ENCODE assay signal across 16 cellular contexts in genomic region chrX:126342859-126343258, GRCh38.
A peak's percentile ranks its signal among the peaks of the same experiment; 100 is the strongest.
DNase-seq lines count a peak whose midpoint lies in the region; ATAC-seq lines count a peak whose summit lies in the region.
"Had no signal": no experiment of that assay in that cellular context is flagged by ENCODE, and none has a peak within 500 bp of the region (broad histone marks: within the 10 kb centered on the region; RNA-seq: fewer than 3 reads in every experiment).

No MANE protein-coding gene starts in this region.

- peak; percentile 37 for DNase-seq in DMS53 (lab: John Stamatoyannopoulos, UW)
- no peak for DNase-seq in DMS53 treated with DMSO at 0.1 percent for 48 hours (lab: John Stamatoyannopoulos, UW; ENCODE audit: unreplicated experiment)
- peak; percentile 53 for DNase-seq in NCI-H2029 (lab: John Stamatoyannopoulos, UW)
- peak; percentile 14 for DNase-seq in NCI-H510A treated with DMSO at 0.1 percent for 48 hours (lab: John Stamatoyannopoulos, UW)
- DNase-seq in left lobe of liver (ENCODE audit: low spot score) = peak; percentile 36
- no peak for DNase-seq in NOMO-1 treated with DMSO at 0.1 percent for 48 hours (lab: John Stamatoyannopoulos, UW; ENCODE audit: unreplicated experiment)
- DNase-seq in DMS79 treated with DMSO at 0.1 percent for 48 hours (lab: John Stamatoyannopoulos, UW) = no peak
- DNase-seq: CD4-positive, alpha-beta T cell; CD8-positive, alpha-beta memory T cell; DMS 273 treated with DMSO at 0.1 percent for 48 hours; EL; GDM1; GOT3; HFFc6 had no signal

- ATAC-seq in left lobe of liver = peak; percentile 73
- no peak for ATAC-seq in HG03280 (IDR thresholded peaks at IDR 0.05; ENCODE audit: unreplicated experiment)
- ATAC-seq: GM12878 had no signal

Comparison
In these comparisons a context has a peak if more than half of its experiments do, and no peak if none do; other contexts are left out.
1. DNase-seq: peak in DMS53 (single experiment), NCI-H2029 (single experiment), NCI-H510A treated with DMSO at 0.1 percent for 48 hours (single experiment) and left lobe of liver (single experiment); none in DMS53 treated with DMSO at 0.1 percent for 48 hours (single experiment), NOMO-1 treated with DMSO at 0.1 percent for 48 hours (single experiment) and DMS79 treated with DMSO at 0.1 percent for 48 hours (single experiment).